35 cellular contexts compared by ENCODE assay signal in genomic region chr11:113018913-113019312, GRCh38. TPM values are rescaled to one million over a fixed set of nuclear protein-coding genes. Genes with fewer than 3 reads are reported as not detected.
"Had no signal": no experiment of that assay in that cellular context is flagged by ENCODE, and none has a peak within 500 bp of the region (broad histone marks: within the 10 kb centered on the region; RNA-seq: fewer than 3 reads in every experiment).

No MANE protein-coding gene starts in this region.

- DNase-seq: activated B cell treated with CpG ODN at 0.5 μM for 24 hours; activated CD4-positive, alpha-beta memory T cell treated with anti-CD3 and anti-CD28 coated beads for 36 hours; activated CD4-positive, alpha-beta T cell treated with anti-CD3 and anti-CD28 coated beads for 4 hours; activated CD4-positive, alpha-beta T cell treated with anti-CD3 and anti-CD28 coated beads, Interleukin-2, amount 10 ng/mL, durations not matched to agents 24 days and 14 days; activated CD4-positive, alpha-beta T cell treated with anti-CD3 and anti-CD28 coated beads, Interleukin-2, amount 50 U/mL, for 1 hour; activated CD4-positive, alpha-beta T cell treated with anti-CD3 and anti-CD28 coated beads, Interleukin-2, amount 50 U/mL, for 4 hours; activated CD4-positive, CD25-positive, alpha-beta regulatory T cell treated with anti-CD3 and anti-CD28 coated beads, Interleukin-2, amount 50 U/mL, for 72 hours; activated CD8-positive, alpha-beta memory T cell treated with anti-CD3 and anti-CD28 coated beads, Interleukin-2, amount 50 U/mL, for 4 hours; activated CD8-positive, alpha-beta T cell treated with anti-CD3 and anti-CD28 coated beads for 36 hours; activated effector memory CD4-positive, alpha-beta T cell treated with anti-CD3 and anti-CD28 coated beads, Interleukin-2, amount 50 U/mL, for 16 hours; activated gamma-delta T cell treated with Interleukin-2 at 50 U/mL for 16 hours; activated naive CD4-positive, alpha-beta T cell; activated naive CD4-positive, alpha-beta T cell treated with anti-CD3 and anti-CD28 coated beads for 36 hours; activated naive CD4-positive, alpha-beta T cell treated with anti-CD3 and anti-CD28 coated beads, Interleukin-2, amount 50 U/mL, for 16 hours; activated naive CD8-positive, alpha-beta T cell treated with anti-CD3 and anti-CD28 coated beads for 36 hours; activated T-cell treated with anti-CD3 and anti-CD28 coated beads for 4 hours; activated T-cell treated with anti-CD3 and anti-CD28 coated beads, Interleukin-2, amount 50 U/mL, for 1 hour; activated T-cell treated with anti-CD3 and anti-CD28 coated beads, Interleukin-2, amount 50 U/mL, for 4 hours; activated T-cell treated with anti-CD3 and anti-CD28 coated beads, Interleukin-2, amount 50 U/mL, for 72 hours; adrenal gland; amniotic stem cell; aorta; body of pancreas; brain microvascular endothelial cell; central memory CD4-positive, alpha-beta T cell; T-helper 1 cell; T-helper 2 cell; T-helper 9 cell had no signal

- H3K4me1 Mint-ChIP-seq: activated B cell treated with CpG ODN at 0.5 μM for 24 hours; activated CD4-positive, alpha-beta T cell treated with anti-CD3 and anti-CD28 coated beads, Interleukin-2, amount 10 ng/mL, durations not matched to agents 24 days and 14 days; activated naive CD8-positive, alpha-beta T cell treated with anti-CD3 and anti-CD28 coated beads for 36 hours; activated T-helper 17 cell treated with anti-CD3 and anti-CD28 coated beads, Interleukin-2, amount 50 U/mL, for 72 hours had no signal

- H3K9me3 Mint-ChIP-seq: activated B cell treated with CpG ODN at 0.5 μM for 24 hours; activated CD4-positive, alpha-beta memory T cell treated with anti-CD3 and anti-CD28 coated beads for 36 hours; activated CD4-positive, alpha-beta T cell treated with anti-CD3 and anti-CD28 coated beads, Interleukin-2, amount 10 ng/mL, durations not matched to agents 24 days and 14 days; activated CD8-positive, alpha-beta T cell treated with anti-CD3 and anti-CD28 coated beads for 36 hours; activated naive CD4-positive, alpha-beta T cell treated with anti-CD3 and anti-CD28 coated beads for 36 hours; activated naive CD4-positive, alpha-beta T cell treated with anti-CD3 and anti-CD28 coated beads, Interleukin-2, amount 50 U/mL, for 72 hours; activated naive CD8-positive, alpha-beta T cell treated with anti-CD3 and anti-CD28 coated beads for 36 hours; activated T-cell treated with anti-CD3 and anti-CD28 coated beads, Interleukin-2, amount 50 U/mL, for 4 hours; activated T-cell treated with anti-CD3 and anti-CD28 coated beads, Interleukin-2, amount 50 U/mL, for 72 hours; activated T-helper 1 cell treated with anti-CD3 and anti-CD28 coated beads, Interleukin-12 subunit alpha, Interleukin-12 subunit beta, Interleukin-2, Interleukin-4 antibody, amounts not matched to agents 30 ng/mL and 10 ng/mL and 1 ng/mL, durations not matched to agents 14 hours and 24 hours and 36 hours; activated T-helper 17 cell treated with anti-CD3 and anti-CD28 coated beads, Interleukin-2, amount 50 U/mL, for 72 hours; T-helper 1 cell treated with Interleukin-12 subunit alpha and Interleukin-12 subunit beta and Interleukin-4 antibody, amounts not matched to agents 30 μg/mL and 1 μg/mL, for 36 hours; T-helper 2 cell treated with Interferon-gamma antibody and Interleukin-4, amounts not matched to agents 5 μg/mL and 100 μg/mL, for 36 hours had no signal

- H3K36me3 ChIP-seq: adrenal gland, brain microvascular endothelial cell, breast epithelium had no signal

- H3K4me3 Mint-ChIP-seq: activated B cell treated with CpG ODN at 0.5 μM for 24 hours; activated CD4-positive, alpha-beta memory T cell treated with anti-CD3 and anti-CD28 coated beads for 36 hours; activated CD4-positive, alpha-beta T cell treated with anti-CD3 and anti-CD28 coated beads, Interleukin-2, amount 10 ng/mL, durations not matched to agents 24 days and 14 days; activated CD8-positive, alpha-beta T cell treated with anti-CD3 and anti-CD28 coated beads for 36 hours; activated naive CD4-positive, alpha-beta T cell treated with anti-CD3 and anti-CD28 coated beads for 36 hours; activated naive CD8-positive, alpha-beta T cell treated with anti-CD3 and anti-CD28 coated beads for 36 hours; activated T-cell treated with anti-CD3 and anti-CD28 coated beads, Interleukin-2, amount 50 U/mL, for 4 hours; activated T-cell treated with anti-CD3 and anti-CD28 coated beads, Interleukin-2, amount 50 U/mL, for 72 hours; activated T-helper 1 cell treated with anti-CD3 and anti-CD28 coated beads, Interleukin-12 subunit alpha, Interleukin-12 subunit beta, Interleukin-2, Interleukin-4 antibody, amounts not matched to agents 30 ng/mL and 10 ng/mL and 1 ng/mL, durations not matched to agents 14 hours and 24 hours and 36 hours; activated T-helper 17 cell treated with anti-CD3 and anti-CD28 coated beads, Interleukin-2, amount 50 U/mL, for 72 hours; T-helper 1 cell treated with Interleukin-12 subunit alpha and Interleukin-12 subunit beta and Interleukin-4 antibody, amounts not matched to agents 30 μg/mL and 1 μg/mL, for 36 hours; T-helper 2 cell treated with Interferon-gamma antibody and Interleukin-4, amounts not matched to agents 5 μg/mL and 100 μg/mL, for 36 hours had no signal

- H3K27ac ChIP-seq: adrenal gland, body of pancreas, brain microvascular endothelial cell, breast epithelium, VCaP had no signal

- H3K27ac Mint-ChIP-seq: activated B cell treated with CpG ODN at 0.5 μM for 24 hours; activated CD4-positive, alpha-beta memory T cell treated with anti-CD3 and anti-CD28 coated beads for 36 hours; activated CD4-positive, alpha-beta T cell treated with anti-CD3 and anti-CD28 coated beads, Interleukin-2, amount 10 ng/mL, durations not matched to agents 24 days and 14 days; activated CD8-positive, alpha-beta T cell treated with anti-CD3 and anti-CD28 coated beads for 36 hours; activated naive CD4-positive, alpha-beta T cell treated with anti-CD3 and anti-CD28 coated beads for 36 hours; activated naive CD4-positive, alpha-beta T cell treated with anti-CD3 and anti-CD28 coated beads, Interleukin-2, amount 50 U/mL, for 72 hours; activated naive CD8-positive, alpha-beta T cell treated with anti-CD3 and anti-CD28 coated beads for 36 hours; activated T-cell treated with anti-CD3 and anti-CD28 coated beads, Interleukin-2, amount 50 U/mL, for 72 hours; activated T-helper 1 cell treated with anti-CD3 and anti-CD28 coated beads, Interleukin-12 subunit alpha, Interleukin-12 subunit beta, Interleukin-2, Interleukin-4 antibody, amounts not matched to agents 30 ng/mL and 10 ng/mL and 1 ng/mL, durations not matched to agents 14 hours and 24 hours and 36 hours; activated T-helper 17 cell treated with anti-CD3 and anti-CD28 coated beads, Interleukin-2, amount 50 U/mL, for 72 hours; T-helper 1 cell treated with Interleukin-12 subunit alpha and Interleukin-12 subunit beta and Interleukin-4 antibody, amounts not matched to agents 30 μg/mL and 1 μg/mL, for 36 hours; T-helper 2 cell treated with Interferon-gamma antibody and Interleukin-4, amounts not matched to agents 5 μg/mL and 100 μg/mL, for 36 hours had no signal

- ATAC-seq: activated CD8-positive, alpha-beta T cell treated with anti-CD3 and anti-CD28 coated beads for 36 hours; activated naive CD4-positive, alpha-beta T cell treated with anti-CD3 and anti-CD28 coated beads, Interleukin-2, amount 50 U/mL, for 72 hours; activated T-cell treated with anti-CD3 and anti-CD28 coated beads, Interleukin-2, amount 50 U/mL, for 4 hours; activated T-cell treated with anti-CD3 and anti-CD28 coated beads, Interleukin-2, amount 50 U/mL, for 72 hours; activated T-helper 17 cell treated with anti-CD3 and anti-CD28 coated beads, Interleukin-2, amount 50 U/mL, for 72 hours; body of pancreas had no signal

- H3K27me3 Mint-ChIP-seq: activated B cell treated with CpG ODN at 0.5 μM for 24 hours; activated CD4-positive, alpha-beta memory T cell treated with anti-CD3 and anti-CD28 coated beads for 36 hours; activated CD4-positive, alpha-beta T cell treated with anti-CD3 and anti-CD28 coated beads, Interleukin-2, amount 10 ng/mL, durations not matched to agents 24 days and 14 days; activated CD8-positive, alpha-beta T cell treated with anti-CD3 and anti-CD28 coated beads for 36 hours; activated naive CD8-positive, alpha-beta T cell treated with anti-CD3 and anti-CD28 coated beads for 36 hours had no signal

- H3K9me3 ChIP-seq: adrenal gland, body of pancreas, breast epithelium had no signal

- H3K4me3 ChIP-seq: adrenal gland, body of pancreas, breast epithelium had no signal

- H3K4me1 ChIP-seq: body of pancreas, breast epithelium had no signal

- H3K27me3 ChIP-seq: adrenal gland, brain microvascular endothelial cell, breast epithelium had no signal

- H3K36me3 Mint-ChIP-seq: activated CD4-positive, alpha-beta memory T cell treated with anti-CD3 and anti-CD28 coated beads for 36 hours; activated naive CD4-positive, alpha-beta T cell treated with anti-CD3 and anti-CD28 coated beads, Interleukin-2, amount 50 U/mL, for 72 hours; activated naive CD8-positive, alpha-beta T cell treated with anti-CD3 and anti-CD28 coated beads for 36 hours had no signal

RNA-seq across cellular contexts. Expression of gene NCAM1, which starts 57.7 kb away (rescaled TPM):
- total RNA-seq: activated B cell treated with CpG ODN at 0.5 μM for 24 hours; activated CD4-positive, alpha-beta memory T cell treated with anti-CD3 and anti-CD28 coated beads for 36 hours; activated CD4-positive, alpha-beta T cell treated with anti-CD3 and anti-CD28 coated beads, Interleukin-2, amount 10 ng/mL, durations not matched to agents 24 days and 14 days; activated naive CD4-positive, alpha-beta T cell treated with anti-CD3 and anti-CD28 coated beads for 36 hours; activated T-helper 1 cell treated with anti-CD3 and anti-CD28 coated beads, Interleukin-12 subunit alpha, Interleukin-12 subunit beta, Interleukin-2, Interleukin-4 antibody, amounts not matched to agents 30 ng/mL and 10 ng/mL and 1 ng/mL, durations not matched to agents 14 hours and 24 hours and 36 hours; activated T-helper 17 cell treated with anti-CD3 and anti-CD28 coated beads, Interleukin-2, amount 50 U/mL, for 72 hours had no signal
